31 cellular contexts compared by ENCODE assay signal in genomic region chr1:34188985-34189384, GRCh38. TPM values are rescaled to one million over a fixed set of nuclear protein-coding genes. Genes with fewer than 3 reads are reported as not detected.
"Had no signal": no experiment of that assay in that cellular context is flagged by ENCODE, and none has a peak within 500 bp of the region (broad histone marks: within the 10 kb centered on the region; RNA-seq: fewer than 3 reads in every experiment).

No MANE protein-coding gene starts in this region.

- H3K36me3 ChIP-seq: brain microvascular endothelial cell, gastroesophageal sphincter, ovary, stomach, thyroid gland had no signal

- H3K4me3 ChIP-seq: gastroesophageal sphincter, hepatocyte, ovary, skin epidermis, stomach, thyroid gland had no signal

- H3K27me3 ChIP-seq: brain microvascular endothelial cell, ovary, thyroid gland had no signal

- H3K27ac ChIP-seq: brain microvascular endothelial cell, gastroesophageal sphincter, hepatocyte, ovary, skin epidermis, stomach, thyroid gland had no signal

- H3K9me3 ChIP-seq: ovary, thyroid gland had no signal

- H3K4me2 ChIP-seq: hepatocyte had no signal

- DNase-seq: activated CD4-positive, alpha-beta T cell treated with anti-CD3 and anti-CD28 coated beads for 1 hour; activated CD4-positive, alpha-beta T cell treated with anti-CD3 and anti-CD28 coated beads, Interleukin-2, amount 50 U/mL, for 1 hour; activated CD8-positive, alpha-beta T cell treated with anti-CD3 and anti-CD28 coated beads for 36 hours; activated gamma-delta T cell treated with Interleukin-2 at 50 U/mL for 16 hours; activated naive CD4-positive, alpha-beta T cell treated with anti-CD3 and anti-CD28 coated beads, Interleukin-2, amount 50 U/mL, for 16 hours; activated T-cell treated with anti-CD3 and anti-CD28 coated beads, Interleukin-2, amount 50 U/mL, for 4 hours; amniotic stem cell; brain microvascular endothelial cell; caudate nucleus; left cardiac atrium; left ventricle myocardium superior; ovary; stimulated activated CD4-positive, alpha-beta T cell treated with anti-CD3 and anti-CD28 coated beads, Interleukin-4, amount 100 ng/mL, for 24 hours; stomach; T-helper 2 cell; thyroid gland had no signal

- H3K27ac Mint-ChIP-seq: activated CD8-positive, alpha-beta T cell treated with anti-CD3 and anti-CD28 coated beads for 36 hours; activated T-helper 17 cell treated with anti-CD3 and anti-CD28 coated beads, Interleukin-2, amount 50 U/mL, for 72 hours; nephron; progenitor cell of endocrine pancreas; stimulated activated effector memory CD8-positive, alpha-beta T cell treated with anti-CD3 and anti-CD28 coated beads, Interleukin-12 subunit alpha, Interleukin-12 subunit beta, amount 100 ng/mL, for 72 hours had no signal

- ATAC-seq: activated CD8-positive, alpha-beta T cell treated with anti-CD3 and anti-CD28 coated beads for 36 hours; activated T-cell treated with anti-CD3 and anti-CD28 coated beads, Interleukin-2, amount 50 U/mL, for 4 hours; activated T-helper 17 cell treated with anti-CD3 and anti-CD28 coated beads, Interleukin-2, amount 50 U/mL, for 72 hours; gastroesophageal sphincter; left cardiac atrium; left ventricle myocardium superior; sciatic nerve; stimulated activated effector memory CD8-positive, alpha-beta T cell treated with anti-CD3 and anti-CD28 coated beads, Interleukin-12 subunit alpha, Interleukin-12 subunit beta, amount 100 ng/mL, for 72 hours had no signal

- H3K4me3 Mint-ChIP-seq: activated CD8-positive, alpha-beta T cell treated with anti-CD3 and anti-CD28 coated beads for 36 hours; activated T-cell treated with anti-CD3 and anti-CD28 coated beads, Interleukin-2, amount 50 U/mL, for 4 hours; activated T-helper 17 cell treated with anti-CD3 and anti-CD28 coated beads, Interleukin-2, amount 50 U/mL, for 72 hours; nephron; stimulated activated effector memory CD8-positive, alpha-beta T cell treated with anti-CD3 and anti-CD28 coated beads, Interleukin-12 subunit alpha, Interleukin-12 subunit beta, amount 100 ng/mL, for 72 hours had no signal

- H3K4me1 Mint-ChIP-seq: nephron; stimulated activated effector memory CD8-positive, alpha-beta T cell treated with anti-CD3 and anti-CD28 coated beads, Interleukin-12 subunit alpha, Interleukin-12 subunit beta, amount 100 ng/mL, for 72 hours had no signal

- H3K4me1 ChIP-seq: gastroesophageal sphincter, stomach, thyroid gland had no signal

- H3K36me3 Mint-ChIP-seq: stimulated activated effector memory CD8-positive, alpha-beta T cell treated with anti-CD3 and anti-CD28 coated beads, Interleukin-12 subunit alpha, Interleukin-12 subunit beta, amount 100 ng/mL, for 72 hours had no signal

- H3K9me3 Mint-ChIP-seq: activated T-cell treated with anti-CD3 and anti-CD28 coated beads, Interleukin-2, amount 50 U/mL, for 4 hours had no signal

- H2AFZ ChIP-seq: hepatocyte had no signal

RNA-seq across cellular contexts. Expression of gene C1orf94, which starts 12.3 kb away (rescaled TPM):
- total RNA-seq: activated CD8-positive, alpha-beta T cell treated with anti-CD3 and anti-CD28 coated beads for 36 hours; activated T-cell treated with anti-CD3 and anti-CD28 coated beads, Interleukin-2, amount 50 U/mL, for 4 hours; activated T-helper 17 cell treated with anti-CD3 and anti-CD28 coated beads, Interleukin-2, amount 50 U/mL, for 72 hours; endothelial cell of umbilical vein; fibroblast of villous mesenchyme; gastroesophageal sphincter; hepatocyte; left cardiac atrium; left ventricle myocardium superior; lung microvascular endothelial cell; mucosa of gallbladder; ovary; progenitor cell of endocrine pancreas; renal cortical epithelial cell; sciatic nerve; stomach; thyroid gland; ureter had no signal
- polyA plus RNA-seq: endothelial cell of umbilical vein, esophagus, hepatocyte, ovary, stomach had no signal

RNA-seq across cellular contexts. Expression of gene CSMD2, which starts 24.0 kb away (rescaled TPM):
- total RNA-seq: activated CD8-positive, alpha-beta T cell treated with anti-CD3 and anti-CD28 coated beads for 36 hours; activated T-cell treated with anti-CD3 and anti-CD28 coated beads, Interleukin-2, amount 50 U/mL, for 4 hours; activated T-helper 17 cell treated with anti-CD3 and anti-CD28 coated beads, Interleukin-2, amount 50 U/mL, for 72 hours; endothelial cell of umbilical vein had no signal
